ENCODE assay signal across 19 cellular contexts in genomic region chr4:47814896-47815295, GRCh38.
"Had no signal": no experiment of that assay in that cellular context is flagged by ENCODE, and none has a peak within 500 bp of the region (broad histone marks: within the 10 kb centered on the region; RNA-seq: fewer than 3 reads in every experiment).

No MANE protein-coding gene starts in this region.

- H3K4me3 ChIP-seq: transverse colon, uterus had no signal

- H3K27me3 ChIP-seq: transverse colon, uterus had no signal

- H3K27ac ChIP-seq: transverse colon had no signal

- H3K36me3 ChIP-seq: transverse colon, uterus had no signal

- DNase-seq: activated CD4-positive, alpha-beta T cell treated with anti-CD3 and anti-CD28 coated beads for 48 hours; activated CD4-positive, CD25-positive, alpha-beta regulatory T cell; activated CD8-positive, alpha-beta T cell treated with anti-CD3 and anti-CD28 coated beads for 36 hours; activated naive CD4-positive, alpha-beta T cell; activated naive CD8-positive, alpha-beta T cell treated with anti-CD3 and anti-CD28 coated beads for 36 hours; activated T-cell treated with anti-CD3 and anti-CD28 coated beads, Interleukin-2, amount 50 U/mL, for 1 hour; amygdala; effector CD8-positive, alpha-beta T cell; foreskin melanocyte; hypothalamus; nephron progenitor cell; occipital lobe; posterior cingulate gyrus; retina; stimulated activated CD4-positive, alpha-beta T cell treated with anti-CD3 and anti-CD28 coated beads, Interleukin-2, amount 100 ng/mL, for 24 hours; stimulated activated naive CD8-positive, alpha-beta T cell treated with anti-CD3 and anti-CD28 coated beads, Interleukin-15, Interleukin-2, amounts not matched to agents 100 U/mL and 50 U/mL, for 24 hours; substantia nigra; transverse colon; uterus had no signal
